Comparison of ENCODE assay signal across 21 cellular contexts in genomic region chr11:62345862-62346261, GRCh38. TPM values are rescaled to one million over a fixed set of nuclear protein-coding genes. Genes with fewer than 3 reads are reported as not detected.
DNase-seq lines count a peak whose midpoint lies in the region; ATAC-seq and TF ChIP-seq lines count a peak whose summit lies in the region.
"Had no signal": no experiment of that assay in that cellular context is flagged by ENCODE, and none has a peak within 500 bp of the region (broad histone marks: within the 10 kb centered on the region; RNA-seq: fewer than 3 reads in every experiment).

No MANE protein-coding gene starts in this region.

- H3K36me3 ChIP-seq in Peyer's patch, result no peaks in the 10 kb centered on the region
- H3K36me3 ChIP-seq in mucosa of descending colon (ENCODE audit: low read depth), result no peaks in the 10 kb centered on the region
- no peaks in the 10 kb centered on the region for H3K36me3 ChIP-seq in upper lobe of right lung
- H3K36me3 ChIP-seq in sigmoid colon, result no peaks in the 10 kb centered on the region

- H3K9me3 Mint-ChIP-seq in dendritic cell treated with granulocyte-macrophage colony-stimulating factor and Interleukin-4, amounts not matched to agents 40 ng/mL and 50 ng/mL, for 4 days, result no peaks in the 10 kb centered on the region
- H3K9me3 Mint-ChIP-seq: CD4-positive, CD25-positive, alpha-beta regulatory T cell; CD8-positive, alpha-beta T cell had no signal

- WGBS in sigmoid colon, 2 donors, result 38 to 83% methylated on average over 6 of the region's 6 CpGs

- H3K27ac Mint-ChIP-seq in dendritic cell treated with granulocyte-macrophage colony-stimulating factor and Interleukin-4, amounts not matched to agents 40 ng/mL and 50 ng/mL, for 4 days, result peak overlapping the region; percentile 81
- H3K27ac Mint-ChIP-seq: CD8-positive, alpha-beta T cell had no signal

- no peak overlapping the region for H3K27ac ChIP-seq in Peyer's patch
- H3K27ac ChIP-seq in upper lobe of right lung, result peak overlapping the region; percentile 17
- H3K27ac ChIP-seq in sigmoid colon, result no peak overlapping the region

- no peak for TF ChIP-seq EP300 in sigmoid colon (IDR thresholded peaks at IDR 0.05)

- ATAC-seq in mucosa of descending colon (peak; percentile 85), upper lobe of right lung (peak; percentile 16), GM21825 (IDR thresholded peaks at IDR 0.05; ENCODE audit: unreplicated experiment) (no peak), HG02981 (IDR thresholded peaks at IDR 0.05; ENCODE audit: unreplicated experiment) (no peak)
- ATAC-seq: CD8-positive, alpha-beta T cell; GM12878 had no signal

- intact Hi-C loops in dendritic cell treated with granulocyte-macrophage colony-stimulating factor and Interleukin-4, amounts not matched to agents 40 ng/mL and 50 ng/mL, for 4 days (cut with micrococcal nuclease), result no loop called here
- intact Hi-C loops in mucosa of descending colon (cut with DNase I, micrococcal nuclease), result no loop called here
- intact Hi-C loops in upper lobe of right lung (cut with DNase I), result no loop called here
- intact Hi-C loops in sigmoid colon (cut with DNase I), result no loop called here

- DNase-seq in Peyer's patch, result peak in 2 of 3 donors; percentile 51 to 70
- DNase-seq in mucosa of descending colon, result peak in 1 of 3 donors; percentile 41
- DNase-seq in upper lobe of right lung, result no peak
- DNase-seq in sigmoid colon, result no peak
- DNase-seq in GOT3 (lab: John Stamatoyannopoulos, UW), result no peak
- DNase-seq: C1 segment of cervical spinal cord; CD4-positive, CD25-positive, alpha-beta regulatory T cell; CD8-positive, alpha-beta T cell; DMS153; DND-41; H7; HCEC 1CT had no signal

- no peak overlapping the region for H3K4me3 ChIP-seq in Peyer's patch
- H3K4me3 ChIP-seq in mucosa of descending colon, result no peak overlapping the region
- H3K4me3 ChIP-seq in upper lobe of right lung, result no peak overlapping the region
- no peak overlapping the region for H3K4me3 ChIP-seq in sigmoid colon
- H3K4me3 ChIP-seq: GM12878 had no signal

- H3K27me3 ChIP-seq in Peyer's patch (no peaks in the 10 kb centered on the region), upper lobe of right lung (no peaks in the 10 kb centered on the region), sigmoid colon (no peaks in the 10 kb centered on the region)

- no peaks in the 10 kb centered on the region for H3K4me1 ChIP-seq in Peyer's patch
- no peaks in the 10 kb centered on the region for H3K4me1 ChIP-seq in mucosa of descending colon (ENCODE audit: low read depth)
- H3K4me1 ChIP-seq in upper lobe of right lung, result peaks cover 5% of the 10 kb centered on the region
- H3K4me1 ChIP-seq in sigmoid colon, result no peaks in the 10 kb centered on the region

- no peaks in the 10 kb centered on the region for H3K27me3 Mint-ChIP-seq in dendritic cell treated with granulocyte-macrophage colony-stimulating factor and Interleukin-4, amounts not matched to agents 40 ng/mL and 50 ng/mL, for 4 days

- H3K9me3 ChIP-seq in Peyer's patch, result no peaks in the 10 kb centered on the region
- H3K9me3 ChIP-seq in mucosa of descending colon, result no peaks in the 10 kb centered on the region
- H3K9me3 ChIP-seq in upper lobe of right lung, result no peaks in the 10 kb centered on the region
- H3K9me3 ChIP-seq in sigmoid colon, result no peaks in the 10 kb centered on the region
- H3K9me3 ChIP-seq: Caco-2 had no signal

- no peaks in the 10 kb centered on the region for H3K36me3 Mint-ChIP-seq in dendritic cell treated with granulocyte-macrophage colony-stimulating factor and Interleukin-4, amounts not matched to agents 40 ng/mL and 50 ng/mL, for 4 days (ENCODE audit: low read depth)
- H3K36me3 Mint-ChIP-seq: CD4-positive, CD25-positive, alpha-beta regulatory T cell had no signal

- no peak for TF ChIP-seq CTCF in Peyer's patch (IDR thresholded peaks at IDR 0.05)
- no peak for TF ChIP-seq CTCF in mucosa of descending colon (IDR thresholded peaks at IDR 0.05)
- TF ChIP-seq CTCF in upper lobe of right lung (IDR thresholded peaks at IDR 0.05), result no peak
- TF ChIP-seq CTCF in sigmoid colon (IDR thresholded peaks at IDR 0.05), result no peak

- H3K4me1 Mint-ChIP-seq in dendritic cell treated with granulocyte-macrophage colony-stimulating factor and Interleukin-4, amounts not matched to agents 40 ng/mL and 50 ng/mL, for 4 days (ENCODE audit: low read depth), result peaks cover 57% of the 10 kb centered on the region
- H3K4me1 Mint-ChIP-seq: CD4-positive, CD25-positive, alpha-beta regulatory T cell had no signal

- TF ChIP-seq POLR2A in Peyer's patch (IDR thresholded peaks at IDR 0.05) (no peak), sigmoid colon (IDR thresholded peaks at IDR 0.05) (no peak)

- no peak overlapping the region for H3K4me3 Mint-ChIP-seq in dendritic cell treated with granulocyte-macrophage colony-stimulating factor and Interleukin-4, amounts not matched to agents 40 ng/mL and 50 ng/mL, for 4 days
- H3K4me3 Mint-ChIP-seq: CD4-positive, CD25-positive, alpha-beta regulatory T cell; CD8-positive, alpha-beta T cell had no signal

RNA-seq across cellular contexts. Expression of gene ASRGL1, which starts 8.6 kb away (rescaled TPM):
- 10 to 100 TPM; 26.0 to 57.8 (median 29.8) TPM for total RNA-seq in Peyer's patch
- 10 to 100 TPM; 12.2 to 66.7 (median 13.9) TPM for total RNA-seq in mucosa of descending colon
- 54.8 TPM for total RNA-seq in upper lobe of right lung
- 10 to 100 TPM in 2 of 4 donors, 1 to 10 TPM in 2; 4.8 to 26.0 (median 9.5) TPM for total RNA-seq in sigmoid colon
- polyA plus RNA-seq in sigmoid colon, result 10 to 100 TPM; 22.0 to 35.2 (median 22.8) TPM

RNA-seq across cellular contexts. Expression of gene SCGB1D4, which starts 47.0 kb away (rescaled TPM):
- total RNA-seq in Peyer's patch (not detected), mucosa of descending colon (not detected), upper lobe of right lung (not detected), sigmoid colon (not detected)
- polyA plus RNA-seq in sigmoid colon, result not detected
- total RNA-seq: A172; A673; Caco-2; CD4-positive, CD25-positive, alpha-beta regulatory T cell; CD8-positive, alpha-beta T cell; GM12878; H1; H7 had no signal
- polyA plus RNA-seq: BJ; CD4-positive, CD25-positive, alpha-beta regulatory T cell; GM12878; H1 had no signal

Comparison
In these comparisons a context has a peak if more than half of its experiments do, and no peak if none do; other contexts are left out.
1. DNase-seq: peak in Peyer's patch (2 of 3); none in upper lobe of right lung (single experiment), sigmoid colon (single experiment) and GOT3 (single experiment).
2. ATAC-seq: peak in mucosa of descending colon (single experiment) and upper lobe of right lung (single experiment); none in GM21825 (single experiment) and HG02981 (single experiment).